Comparison of ENCODE assay signal across 16 cellular contexts in genomic region chr6:81326856-81327561, GRCh38.
DNase-seq lines count a peak whose midpoint lies in the region; TF ChIP-seq lines count a peak whose summit lies in the region.
"Had no signal": no experiment of that assay in that cellular context is flagged by ENCODE, and none has a peak within 500 bp of the region (broad histone marks: within the 10 kb centered on the region; RNA-seq: fewer than 3 reads in every experiment).

No MANE protein-coding gene starts in this region.

- CTCF ChIA-PET in activated naive CD4-positive, alpha-beta T cell treated with anti-CD3 and anti-CD28 coated beads, Interleukin-2, amount 10 ng/mL, durations not matched to agents 7 days and 5 days (lab: Charles Lee), result no interaction called here

- H3K4me3 Mint-ChIP-seq in activated naive CD4-positive, alpha-beta T cell treated with anti-CD3 and anti-CD28 coated beads, Interleukin-2, amount 10 ng/mL, durations not matched to agents 7 days and 5 days, result no peak overlapping the region
- H3K4me3 Mint-ChIP-seq: activated CD8-positive, alpha-beta memory T cell treated with anti-CD3 and anti-CD28 coated beads, Interleukin-2, amount 10 ng/mL, durations not matched to agents 7 days and 5 days; CD4-positive, alpha-beta memory T cell had no signal

- no peaks in the 10 kb centered on the region for H3K36me3 Mint-ChIP-seq in activated naive CD4-positive, alpha-beta T cell treated with anti-CD3 and anti-CD28 coated beads, Interleukin-2, amount 10 ng/mL, durations not matched to agents 7 days and 5 days
- H3K36me3 Mint-ChIP-seq: activated CD8-positive, alpha-beta memory T cell treated with anti-CD3 and anti-CD28 coated beads, Interleukin-2, amount 10 ng/mL, durations not matched to agents 7 days and 5 days; CD4-positive, alpha-beta memory T cell had no signal

- no peak for TF ChIP-seq CTCF in fibroblast of the aortic adventitia (IDR thresholded peaks at IDR 0.05; ENCODE audit: insufficient read depth, low read length)

- no peaks in the 10 kb centered on the region for H3K4me1 Mint-ChIP-seq in activated naive CD4-positive, alpha-beta T cell treated with anti-CD3 and anti-CD28 coated beads, Interleukin-2, amount 10 ng/mL, durations not matched to agents 7 days and 5 days
- H3K4me1 Mint-ChIP-seq: activated CD8-positive, alpha-beta memory T cell treated with anti-CD3 and anti-CD28 coated beads, Interleukin-2, amount 10 ng/mL, durations not matched to agents 7 days and 5 days; CD4-positive, alpha-beta memory T cell had no signal

- no peak overlapping the region for H3K4me3 ChIP-seq in fibroblast of the aortic adventitia (ENCODE audit: low read depth, low read length)
- H3K4me3 ChIP-seq: adrenal gland, gastrocnemius medialis, left lung, pancreas had no signal

- H3K27ac Mint-ChIP-seq in activated naive CD4-positive, alpha-beta T cell treated with anti-CD3 and anti-CD28 coated beads, Interleukin-2, amount 10 ng/mL, durations not matched to agents 7 days and 5 days, result no peak overlapping the region
- H3K27ac Mint-ChIP-seq: activated CD8-positive, alpha-beta memory T cell treated with anti-CD3 and anti-CD28 coated beads, Interleukin-2, amount 10 ng/mL, durations not matched to agents 7 days and 5 days; CD4-positive, alpha-beta memory T cell had no signal

- H3K27me3 Mint-ChIP-seq in activated naive CD4-positive, alpha-beta T cell treated with anti-CD3 and anti-CD28 coated beads, Interleukin-2, amount 10 ng/mL, durations not matched to agents 7 days and 5 days, result no peaks in the 10 kb centered on the region
- H3K27me3 Mint-ChIP-seq: activated CD8-positive, alpha-beta memory T cell treated with anti-CD3 and anti-CD28 coated beads, Interleukin-2, amount 10 ng/mL, durations not matched to agents 7 days and 5 days; CD4-positive, alpha-beta memory T cell had no signal

- no peaks in the 10 kb centered on the region for H3K9me3 Mint-ChIP-seq in activated naive CD4-positive, alpha-beta T cell treated with anti-CD3 and anti-CD28 coated beads, Interleukin-2, amount 10 ng/mL, durations not matched to agents 7 days and 5 days

- DNase-seq in EL, result peak; percentile 26
- peak; percentile 84 for DNase-seq in M059J (ENCODE audit: low read depth)
- peak; percentile 82 for DNase-seq in fibroblast of the aortic adventitia (ENCODE audit: low read depth)
- peak; percentile 97 for DNase-seq in stromal cell of bone marrow (ENCODE audit: low read depth)
- DNase-seq in effector CD8-positive, alpha-beta T cell (lab: John Stamatoyannopoulos, UW), result no peak
- no peak for DNase-seq in ecto neural progenitor cell (ENCODE audit: low spot score)
- DNase-seq in activated naive CD4-positive, alpha-beta T cell treated with anti-CD3 and anti-CD28 coated beads, Interleukin-2, amount 10 ng/mL, durations not matched to agents 7 days and 5 days, result no peak
- DNase-seq: activated CD4-positive, alpha-beta T cell treated with anti-CD3 and anti-CD28 coated beads for 1 hour; activated CD8-positive, alpha-beta memory T cell treated with anti-CD3 and anti-CD28 coated beads, Interleukin-2, amount 10 ng/mL, durations not matched to agents 7 days and 5 days; adrenal gland; CD4-positive, alpha-beta memory T cell; gastrocnemius medialis; left lung; NCI-H187 treated with DMSO at 0.1 percent for 48 hours; NCI-H526 had no signal

Comparison
In these comparisons a context has a peak if more than half of its experiments do, and no peak if none do; other contexts are left out.
1. DNase-seq: peak in EL (single experiment), M059J (single experiment), fibroblast of the aortic adventitia (single experiment) and stromal cell of bone marrow (single experiment); none in effector CD8-positive, alpha-beta T cell (single experiment), ecto neural progenitor cell (single experiment) and activated naive CD4-positive, alpha-beta T cell treated with anti-CD3 and anti-CD28 coated beads, Interleukin-2, amount 10 ng/mL, durations not matched to agents 7 days and 5 days (single experiment).